22 cellular contexts compared by ENCODE assay signal in genomic region chr1:19759740-19760089, GRCh38. TPM values are rescaled to one million over a fixed set of nuclear protein-coding genes. Genes with fewer than 3 reads are reported as not detected.
DNase-seq lines count a peak whose midpoint lies in the region; ATAC-seq and TF ChIP-seq lines count a peak whose summit lies in the region.
"Had no signal": no experiment of that assay in that cellular context is flagged by ENCODE, and none has a peak within 500 bp of the region (broad histone marks: within the 10 kb centered on the region; RNA-seq: fewer than 3 reads in every experiment).

No MANE protein-coding gene starts in this region.

- no peak overlapping the region for H3K9ac ChIP-seq in BLaER1 treated with 17β-estradiol and CSF1 and Interleukin-3, amounts not matched to agents 10 nM and 100 nM
- no peak overlapping the region for H3K9ac ChIP-seq in trophoblast cell (ENCODE audit: low read length)
- H3K9ac ChIP-seq: KMS-11, parathyroid adenoma had no signal

- 0 out of 22 replicates have a peak, but pooled peaks cover 0 to 5% (median 0%) of the 10 kb centered on the region in 11 experiments for H3K9me3 ChIP-seq in BLaER1 treated with 17β-estradiol and CSF1 and Interleukin-3, amounts not matched to agents 10 nM and 100 nM (replicated peaks in 1 of 11)
- H3K9me3 ChIP-seq in MG63: no peaks in the 10 kb centered on the region
- H3K9me3 ChIP-seq in esophagus muscularis mucosa: no peaks in the 10 kb centered on the region
- no peaks in the 10 kb centered on the region for H3K9me3 ChIP-seq in trophoblast cell (ENCODE audit: insufficient read depth, low read depth, low read length)
- H3K9me3 ChIP-seq in thyroid gland: no peaks in the 10 kb centered on the region
- H3K9me3 ChIP-seq: lower lobe of right lung, Peyer's patch had no signal

- TF ChIP-seq EP300 in esophagus muscularis mucosa (IDR thresholded peaks at IDR 0.05): no peak

- H3K23ac ChIP-seq in trophoblast cell (ENCODE audit: low read length): no peak overlapping the region

- no peak for ATAC-seq in sciatic nerve
- ATAC-seq: activated naive CD8-positive, alpha-beta T cell treated with anti-CD3 and anti-CD28 coated beads, Interleukin-2, amount 50 U/mL, for 24 hours; GM12878; lower lobe of right lung; naive thymus-derived CD4-positive, alpha-beta T cell had no signal

- H3K14ac ChIP-seq in trophoblast cell (ENCODE audit: low read length): no peak overlapping the region

- TF ChIP-seq POLR2A in esophagus muscularis mucosa (IDR thresholded peaks at IDR 0.05; ENCODE audit: low read depth) (no peak), thyroid gland (IDR thresholded peaks at IDR 0.05) (no peak)

- H2BK12ac ChIP-seq in trophoblast cell (ENCODE audit: low read length): no peak overlapping the region

- H4K8ac ChIP-seq in trophoblast cell (ENCODE audit: low read depth, low read length): no peak overlapping the region

- H3K79me1 ChIP-seq in trophoblast cell (ENCODE audit: low read length): peaks cover 2% of the 10 kb centered on the region

- H2BK5ac ChIP-seq in trophoblast cell (ENCODE audit: low read depth, low read length, poor library complexity): no peak overlapping the region

- H4K91ac ChIP-seq in trophoblast cell (ENCODE audit: low read depth, low read length): peak overlapping the region; percentile 31

- H3K4me1 ChIP-seq in BLaER1 treated with 17β-estradiol and CSF1 and Interleukin-3, amounts not matched to agents 10 nM and 100 nM: peaks cover 0 to 53% (median 27%) of the 10 kb centered on the region in 10 experiments; a peak in 15 of 20 replicates
- H3K4me1 ChIP-seq in esophagus muscularis mucosa (peaks cover 0 to 27% (median 23%) of the 10 kb centered on the region in 4 donors), trophoblast cell (ENCODE audit: control insufficient read depth in 1 of 2, insufficient read depth in 2 of 2, low read length in 2 of 2) (peaks cover 4% of the 10 kb centered on the region in 2 experiments), thyroid gland (no peaks in the 10 kb centered on the region)
- H3K4me1 ChIP-seq: lower lobe of right lung had no signal

- no peaks in the 10 kb centered on the region for H3K79me2 ChIP-seq in trophoblast cell (ENCODE audit: control insufficient read depth, insufficient read depth, low read length, poor library complexity)
- H3K79me2 ChIP-seq: parathyroid adenoma had no signal

- TF ChIP-seq CTCF in esophagus muscularis mucosa (IDR thresholded peaks at IDR 0.05) (no peak), thyroid gland (IDR thresholded peaks at IDR 0.05) (no peak)

- 100% methylated on average over 1 of the region's 1 CpG for WGBS in esophagus muscularis mucosa
- WGBS in trophoblast cell (ENCODE audit: extremely low coverage, insufficient coverage, insufficient read length): no CpG with 5 or more reads among the region's 1 CpG
- WGBS in thyroid gland, 2 donors: 75 to 89% methylated on average over 1 of the region's 1 CpG

- peaks cover 0 to 17% (median 10%) of the 10 kb centered on the region in 11 experiments; a peak in 13 of 22 replicates for H3K36me3 ChIP-seq in BLaER1 treated with 17β-estradiol and CSF1 and Interleukin-3, amounts not matched to agents 10 nM and 100 nM
- H3K36me3 ChIP-seq in MG63 (no peaks in the 10 kb centered on the region), esophagus muscularis mucosa (peaks cover 6 to 27% (median 12%) of the 10 kb centered on the region in 4 donors), trophoblast cell (ENCODE audit: control insufficient read depth in 1 of 2, insufficient read depth in 2 of 2, low read length in 2 of 2) (peaks cover 0 to 2% of the 10 kb centered on the region in 2 experiments), thyroid gland (peaks cover 4 to 9% of the 10 kb centered on the region in 2 donors)

- H3K4ac ChIP-seq in trophoblast cell (ENCODE audit: low read depth, low read length): no peak overlapping the region

- peak overlapping the region in 6 of 11 experiments; percentile 61 to 85 (median 78); a peak in 6 of 22 replicates for H3K4me2 ChIP-seq in BLaER1 treated with 17β-estradiol and CSF1 and Interleukin-3, amounts not matched to agents 10 nM and 100 nM
- H3K4me2 ChIP-seq in trophoblast cell (ENCODE audit: low read length): no peak overlapping the region
- H3K4me2 ChIP-seq: smooth muscle cell had no signal

- H3K27me3 ChIP-seq in BLaER1 treated with 17β-estradiol and CSF1 and Interleukin-3, amounts not matched to agents 10 nM and 100 nM: no peaks in the 10 kb centered on the region
- H3K27me3 ChIP-seq in MG63: no peaks in the 10 kb centered on the region
- no peaks in the 10 kb centered on the region for H3K27me3 ChIP-seq in esophagus muscularis mucosa
- no peaks in the 10 kb centered on the region for H3K27me3 ChIP-seq in trophoblast cell (ENCODE audit: insufficient read depth, low read length)
- H3K27me3 ChIP-seq in thyroid gland: no peaks in the 10 kb centered on the region
- H3K27me3 ChIP-seq: Peyer's patch had no signal

- peaks cover 0 to 14% (median 0%) of the 10 kb centered on the region in 11 experiments; a peak in 4 of 22 replicates for H4K20me1 ChIP-seq in BLaER1 treated with 17β-estradiol and CSF1 and Interleukin-3, amounts not matched to agents 10 nM and 100 nM

- peak; percentile 16 for DNase-seq in MG63
- DNase-seq in esophagus muscularis mucosa (ENCODE audit: extremely low spot score): no peak
- peak; percentile 53 to 68 for DNase-seq in trophoblast cell
- no peak for DNase-seq in stimulated activated CD8-positive, alpha-beta memory T cell treated with anti-CD3 and anti-CD28 coated beads, Interleukin-4, amount 100 ng/mL, for 48 hours
- DNase-seq in thyroid gland: no peak
- no peak for DNase-seq in sciatic nerve (ENCODE audit: low spot score)
- no peak for DNase-seq in HT-29 (ENCODE audit: low spot score)
- DNase-seq: activated CD4-positive, alpha-beta T cell treated with anti-CD3 and anti-CD28 coated beads for 1 hour; activated naive CD8-positive, alpha-beta T cell treated with anti-CD3 and anti-CD28 coated beads, Interleukin-2, amount 50 U/mL, for 24 hours; GDM1; HCEC 1CT; immature natural killer cell; lower lobe of right lung; naive thymus-derived CD4-positive, alpha-beta T cell; stimulated activated CD4-positive, alpha-beta T cell treated with anti-CD3 and anti-CD28 coated beads, Interleukin-4, amount 100 ng/mL, for 4 hours had no signal

- H4K12ac ChIP-seq in trophoblast cell (ENCODE audit: low read depth, low read length): no peak overlapping the region

- no peak overlapping the region for H2AFZ ChIP-seq in trophoblast cell (ENCODE audit: insufficient read depth, low read length, poor library complexity)
- H2AFZ ChIP-seq: parathyroid adenoma had no signal

- H2AK5ac ChIP-seq in trophoblast cell (ENCODE audit: low read length): no peak overlapping the region

- H3K18ac ChIP-seq in trophoblast cell (ENCODE audit: low read length): no peak overlapping the region

- H3K4me3 ChIP-seq in BLaER1 treated with 17β-estradiol and CSF1 and Interleukin-3, amounts not matched to agents 10 nM and 100 nM: no peak overlapping the region
- H3K4me3 ChIP-seq in MG63 (no peak overlapping the region), esophagus muscularis mucosa (no peak overlapping the region), trophoblast cell (ENCODE audit: low read depth, low read length) (no peak overlapping the region), thyroid gland (replicated peaks in 1 of 3) (no peak overlapping the region)
- H3K4me3 ChIP-seq: GM12878, lower lobe of right lung, Peyer's patch, smooth muscle cell had no signal

- H2BK120ac ChIP-seq in trophoblast cell (ENCODE audit: insufficient read depth, low read length, poor library complexity): no peak overlapping the region

- no peak overlapping the region for H3K27ac ChIP-seq in BLaER1 treated with 17β-estradiol and CSF1 and Interleukin-3, amounts not matched to agents 10 nM and 100 nM
- H3K27ac ChIP-seq in esophagus muscularis mucosa (replicated peaks in 1 of 4): peak overlapping the region; percentile 34 to 68 (median 66)
- H3K27ac ChIP-seq in trophoblast cell (ENCODE audit: low read depth, low read length): no peak overlapping the region
- no peak overlapping the region for H3K27ac ChIP-seq in thyroid gland
- H3K27ac ChIP-seq: KMS-11, lower lobe of right lung, parathyroid adenoma, Peyer's patch had no signal

- intact Hi-C loops in esophagus muscularis mucosa (cut with DNase I) (loop anchor here (5.0 kb wide), 1 partner anchor 42 kb away; no protein-coding TSS in a partner anchor), thyroid gland (cut with DNase I) (no loop called here), sciatic nerve (cut with DNase I) (loop anchor here (10.0 kb wide), 1 partner anchor 55 kb away; the partner anchor contains the start of gene RNF186)

RNA-seq across cellular contexts. Expression of gene TMCO4, which starts 40.0 kb away (rescaled TPM):
- total RNA-seq in MG63 (2014; rRNA removed; shearing (Covaris generic); ENCODE audit: low replicate concordance): 12.8 and 25.8 TPM in 2 replicates
- total RNA-seq in esophagus muscularis mucosa (10 to 100 TPM; 20.8 to 34.4 (median 25.8) TPM), thyroid gland (10 to 100 TPM; 34.3 to 67.7 (median 61.4) TPM), sciatic nerve (23.0 TPM)
- polyA plus RNA-seq in trophoblast cell (2013): 5.0 and 5.7 TPM in 2 replicates
- 23.8 and 26.8 TPM in 2 replicates for total RNA-seq in HT-29 (2014; rRNA removed; shearing (Covaris generic))

RNA-seq across cellular contexts. Expression of gene RNF186, which starts 55.4 kb away (rescaled TPM):
- not detected in 2 replicates for total RNA-seq in MG63 (2014; rRNA removed; shearing (Covaris generic); ENCODE audit: low replicate concordance)
- total RNA-seq in esophagus muscularis mucosa (not detected), thyroid gland (not detected), sciatic nerve (not detected)
- polyA plus RNA-seq in trophoblast cell (2013): not detected in 2 replicates
- total RNA-seq in HT-29 (2014; rRNA removed; shearing (Covaris generic)): not detected in 2 replicates
- total RNA-seq: GM12878; lower lobe of right lung; naive thymus-derived CD4-positive, alpha-beta T cell; smooth muscle cell; temporal lobe had no signal
- polyA plus RNA-seq: GM12878; immature natural killer cell; naive thymus-derived CD4-positive, alpha-beta T cell; smooth muscle cell had no signal

Comparison
In these comparisons a context has a peak if more than half of its experiments do, and no peak if none do; other contexts are left out.
1. H3K27ac ChIP-seq: peak in esophagus muscularis mucosa (4 of 4); none in BLaER1 treated with 17β-estradiol and CSF1 and Interleukin-3, amounts not matched to agents 10 nM and 100 nM (0 of 11), trophoblast cell (single experiment) and thyroid gland (0 of 3).
2. DNase-seq: peak in MG63 (single experiment) and trophoblast cell (2 of 2); none in esophagus muscularis mucosa (single experiment), stimulated activated CD8-positive, alpha-beta memory T cell treated with anti-CD3 and anti-CD28 coated beads, Interleukin-4, amount 100 ng/mL, for 48 hours (single experiment), thyroid gland (0 of 2), sciatic nerve (single experiment) and HT-29 (single experiment).